Comparison of ENCODE assay signal across 12 cellular contexts in the genomic region with DNA sequence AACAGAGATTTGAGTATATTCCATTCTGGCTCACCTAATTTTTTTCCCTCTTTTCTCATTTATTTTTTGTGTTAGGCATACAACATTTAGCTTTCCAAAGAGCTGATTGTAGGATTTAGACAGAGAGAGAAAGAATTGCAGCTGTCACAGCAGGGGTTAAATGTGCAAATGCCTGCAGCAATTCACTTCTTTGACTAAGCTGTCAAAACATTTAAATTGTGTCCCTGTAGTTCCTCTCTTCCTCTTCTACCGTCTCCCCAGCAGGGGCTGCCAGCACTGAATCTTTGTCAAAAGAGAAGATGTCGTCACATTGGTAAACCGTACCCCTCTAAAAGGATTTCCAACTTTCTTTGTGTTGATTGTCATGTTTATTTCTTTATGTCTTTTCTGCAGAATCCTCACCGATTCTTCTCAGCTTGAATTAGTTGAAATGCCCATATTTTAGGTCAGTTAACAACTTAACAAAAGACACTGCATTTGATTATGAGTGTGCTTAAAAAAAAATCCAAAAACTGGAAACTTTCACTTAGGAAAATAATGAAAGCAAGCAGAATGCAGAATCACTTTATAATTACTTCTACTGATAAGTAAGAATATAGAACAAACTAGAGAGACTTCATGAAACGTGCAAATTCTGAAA.
A peak's percentile ranks its signal among the peaks of the same experiment; 100 is the strongest.
DNase-seq lines count a peak whose midpoint lies in the region; ATAC-seq and TF ChIP-seq lines count a peak whose summit lies in the region.
"Had no signal": no experiment of that assay in that cellular context is flagged by ENCODE, and none has a peak within 500 bp of the region (broad histone marks: within the 10 kb centered on the region; RNA-seq: fewer than 3 reads in every experiment).

No MANE protein-coding gene starts in this region.

- H3K27me3 ChIP-seq in left ventricle myocardium inferior (ENCODE audit: low read depth) (no peaks in the 10 kb centered on the region), right atrium auricular region (no peaks in the 10 kb centered on the region), RWPE2 (ENCODE audit: insufficient read depth, poor library complexity, severe bottlenecking) (no peaks in the 10 kb centered on the region), foreskin keratinocyte (no peaks in the 10 kb centered on the region), vagina (no peaks in the 10 kb centered on the region)

- H3K36me3 ChIP-seq in left ventricle myocardium inferior (no peaks in the 10 kb centered on the region), right atrium auricular region (no peaks in the 10 kb centered on the region), RWPE2 (ENCODE audit: low read depth) (no peaks in the 10 kb centered on the region), vagina (no peaks in the 10 kb centered on the region)

- intact Hi-C loops in left ventricle myocardium inferior (cut with micrococcal nuclease): no loop called here
- intact Hi-C loops in vagina (cut with DNase I): no loop called here

- H3K9me3 ChIP-seq in left ventricle myocardium inferior (replicated peaks): no peaks in the 10 kb centered on the region
- no peaks in the 10 kb centered on the region for H3K9me3 ChIP-seq in right atrium auricular region
- no peaks in the 10 kb centered on the region for H3K9me3 ChIP-seq in RWPE2 (ENCODE audit: severe bottlenecking)
- H3K9me3 ChIP-seq in vagina: no peaks in the 10 kb centered on the region

- ATAC-seq in RWPE2 (ENCODE audit: low read depth): 0 out of 3 replicates have a peak, but pooled peaks have one; percentile 38
- peak; percentile 38 for ATAC-seq in foreskin keratinocyte
- ATAC-seq: HepG2 had no signal

- TF ChIP-seq CTCF in left ventricle myocardium inferior (IDR thresholded peaks at IDR 0.05; ENCODE audit: borderline replicate concordance) (peak; percentile 24), right atrium auricular region (IDR thresholded peaks at IDR 0.05) (peak in 1 of 2 donors; percentile 26), RWPE2 (IDR thresholded peaks at IDR 0.05; ENCODE audit: poor library complexity, severe bottlenecking) (no peak), foreskin keratinocyte (conservative IDR thresholded peaks at IDR 0.05) (peak; percentile 40), vagina (IDR thresholded peaks at IDR 0.05) (no peak)

- DNase-seq in left ventricle myocardium inferior (no peak), right atrium auricular region (ENCODE audit: low spot score) (no peak), RWPE2 (ENCODE audit: low spot score) (no peak), foreskin keratinocyte (peak in 1 of 2 donors; percentile 6), vagina (ENCODE audit: extremely low spot score in 2 of 2) (no peak), NCI-H2196 treated with DMSO at 0.1 percent for 48 hours (lab: John Stamatoyannopoulos, UW; ENCODE audit: unreplicated experiment) (no peak), NCI-H446 treated with DMSO at 0.1 percent for 48 hours (lab: John Stamatoyannopoulos, UW) (no peak), SHP77 (lab: John Stamatoyannopoulos, UW) (no peak)
- DNase-seq: aorta; CD4-positive, CD25-positive, alpha-beta regulatory T cell; T1000 had no signal

- no peaks in the 10 kb centered on the region for H3K4me1 ChIP-seq in left ventricle myocardium inferior
- H3K4me1 ChIP-seq in right atrium auricular region: no peaks in the 10 kb centered on the region
- no peaks in the 10 kb centered on the region for H3K4me1 ChIP-seq in RWPE2 (ENCODE audit: insufficient read depth, poor library complexity, severe bottlenecking)
- no peaks in the 10 kb centered on the region for H3K4me1 ChIP-seq in foreskin keratinocyte
- H3K4me1 ChIP-seq in vagina: no peaks in the 10 kb centered on the region

- TF ChIP-seq POLR2A in vagina (IDR thresholded peaks at IDR 0.05): no peak

- H3K4me3 ChIP-seq in left ventricle myocardium inferior (peak overlapping the region; percentile 4), right atrium auricular region (peak overlapping the region in 1 of 2 donors; percentile 13), RWPE2 (ENCODE audit: severe bottlenecking) (no peak overlapping the region), vagina (peak overlapping the region in 1 of 2 donors; percentile 10)

- H3K27ac ChIP-seq in left ventricle myocardium inferior (replicated peaks) (no peak overlapping the region), right atrium auricular region (no peak overlapping the region), RWPE2 (ENCODE audit: poor library complexity, severe bottlenecking) (no peak overlapping the region), foreskin keratinocyte (no peak overlapping the region), vagina (peak overlapping the region; percentile 26)

Comparison
In these comparisons a context has a peak if more than half of its experiments do, and no peak if none do; other contexts are left out.
1. CTCF ChIP-seq: peak in left ventricle myocardium inferior (single experiment) and foreskin keratinocyte (single experiment); none in RWPE2 (single experiment) and vagina (0 of 3).